8 cellular contexts compared by ENCODE assay signal in the genomic region with DNA sequence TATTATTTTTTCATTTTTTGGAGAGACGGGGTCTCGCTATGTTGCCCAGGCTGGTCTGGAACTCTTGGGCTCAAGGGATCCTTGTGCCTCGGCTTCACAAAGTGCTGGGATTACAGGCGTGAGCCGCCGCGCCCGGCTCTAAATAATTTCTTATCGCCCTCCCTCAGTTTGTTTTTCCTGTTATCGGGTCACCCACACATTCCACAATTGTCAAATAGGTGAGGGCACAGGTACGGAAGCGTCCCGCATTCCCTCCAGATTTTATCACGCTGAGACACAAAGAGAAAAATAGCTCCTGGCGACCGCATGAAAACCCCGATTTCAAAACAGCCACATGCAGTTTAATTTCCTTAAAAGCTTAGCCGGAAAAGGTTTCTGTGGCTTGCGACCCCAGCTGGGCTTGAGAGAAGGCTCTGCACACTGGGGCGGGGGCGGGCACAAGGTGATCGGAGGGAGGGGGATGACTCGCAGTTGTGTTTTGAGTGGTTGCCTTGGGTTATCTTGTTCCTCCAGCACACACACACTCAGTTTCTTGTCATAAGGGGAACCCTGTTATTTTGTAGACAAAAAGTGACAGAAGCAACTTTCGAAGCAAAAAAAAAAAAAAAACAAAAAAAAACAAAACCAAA. TPM values are rescaled to one million over a fixed set of nuclear protein-coding genes. Genes with fewer than 3 reads are reported as not detected.
A peak's percentile ranks its signal among the peaks of the same experiment; 100 is the strongest.
DNase-seq lines count a peak whose midpoint lies in the region; ATAC-seq and TF ChIP-seq lines count a peak whose summit lies in the region.

No MANE protein-coding gene starts in this region.

- H3K4me1 ChIP-seq in SJSA1 (replicated peaks), result peaks cover 10% of the 10 kb centered on the region
- H3K4me1 ChIP-seq in spleen, result peaks cover 13 to 70% (median 40%) of the 10 kb centered on the region in 6 donors

- peak overlapping the region; percentile 92 for H3K27ac Mint-ChIP-seq in activated naive CD4-positive, alpha-beta T cell treated with anti-CD3 and anti-CD28 coated beads for 36 hours

- no peaks in the 10 kb centered on the region for H3K27me3 Mint-ChIP-seq in activated naive CD4-positive, alpha-beta T cell treated with anti-CD3 and anti-CD28 coated beads for 36 hours (ENCODE audit: low read depth)

- intact Hi-C loops in activated naive CD4-positive, alpha-beta T cell treated with anti-CD3 and anti-CD28 coated beads for 36 hours (cut with micrococcal nuclease), result loop anchor here (1.0 to 10.0 kb wide), 8 partner anchors 64 to 1348 kb away; a partner anchor contains a TSS
- intact Hi-C loops in spleen (cut with DNase I; ENCODE audit: low total_unique reads), result no loop called here

- peak overlapping the region; percentile 95 for H3K4me3 Mint-ChIP-seq in activated naive CD4-positive, alpha-beta T cell treated with anti-CD3 and anti-CD28 coated beads for 36 hours

- H3K9me3 ChIP-seq in SJSA1 (replicated peaks) (no peaks in the 10 kb centered on the region), spleen (no peaks in the 10 kb centered on the region)

- 0 to 1% (median 1%) methylated on average over 24 of the region's 24 CpGs for WGBS in spleen, 5 donors

- no peak for TF ChIP-seq POLR2A in spleen (IDR thresholded peaks at IDR 0.05)

- no peak overlapping the region for H3K27ac ChIP-seq in SJSA1
- peak overlapping the region; percentile 84 to 98 (median 91) for H3K27ac ChIP-seq in spleen

- H3K36me3 ChIP-seq in SJSA1 (no peaks in the 10 kb centered on the region), spleen (no peaks in the 10 kb centered on the region)

- H3K4me3 ChIP-seq in SJSA1 (peak overlapping the region; percentile 43), spleen (peak overlapping the region; percentile 75 to 97 (median 85))

- DNase-seq in SJSA1 (ENCODE audit: low read depth in 1 of 2, low spot score in 2 of 2), result no peak
- peak; percentile 91 for DNase-seq in activated naive CD4-positive, alpha-beta T cell treated with anti-CD3 and anti-CD28 coated beads for 36 hours
- peak; percentile 40 for DNase-seq in iPS DF 19.7 (ENCODE audit: low read depth, low spot score)
- peak; percentile 88 for DNase-seq in spleen
- DNase-seq in H4 (ENCODE audit: low spot score), result no peak
- DNase-seq in superior temporal gyrus (ENCODE audit: extremely low spot score), result no peak

- H3K27me3 ChIP-seq in SJSA1 (replicated peaks), result peaks cover 80% of the 10 kb centered on the region
- H3K27me3 ChIP-seq in spleen (replicated peaks in 1 of 7), result peaks cover 0 to 27% (median 0%) of the 10 kb centered on the region in 7 donors

- ATAC-seq in GM19023 (IDR thresholded peaks at IDR 0.05; ENCODE audit: unreplicated experiment), result peak; percentile 35
- peak; percentile 25 for ATAC-seq in HG03097 (IDR thresholded peaks at IDR 0.05; ENCODE audit: low FRiP score, unreplicated experiment)

- peaks cover 1% of the 10 kb centered on the region for H3K9me3 Mint-ChIP-seq in activated naive CD4-positive, alpha-beta T cell treated with anti-CD3 and anti-CD28 coated beads for 36 hours

- CTCF ChIA-PET in activated naive CD4-positive, alpha-beta T cell treated with anti-CD3 and anti-CD28 coated beads for 36 hours (lab: Charles Lee), result interaction anchor here (0.5 to 6.6 kb wide), 14 partner anchors 8 to 180 kb away, joined by 3 to 93 read pairs (median 5); no protein-coding TSS in a partner anchor

- H3K4me1 Mint-ChIP-seq in activated naive CD4-positive, alpha-beta T cell treated with anti-CD3 and anti-CD28 coated beads for 36 hours (ENCODE audit: low read depth), result peaks cover 39% of the 10 kb centered on the region

- peaks cover 4% of the 10 kb centered on the region for H3K36me3 Mint-ChIP-seq in activated naive CD4-positive, alpha-beta T cell treated with anti-CD3 and anti-CD28 coated beads for 36 hours (ENCODE audit: low read depth)

- no peak for TF ChIP-seq CTCF in spleen (IDR thresholded peaks at IDR 0.05 in 8 of 11, conservative IDR thresholded peaks at IDR 0.05 in 3 of 11)

RNA-seq across cellular contexts. Expression of a gene that starts 0.7 kb away (rescaled TPM):
- 0.37 TPM in 1 of 2 replicates, not detected in the other for total RNA-seq in SJSA1 (2014; rRNA removed; shearing (Covaris generic))
- total RNA-seq in activated naive CD4-positive, alpha-beta T cell treated with anti-CD3 and anti-CD28 coated beads for 36 hours, result 10 to 100 TPM; 54.6 to 55.9 TPM
- 10 to 100 TPM; 49.1 to 83.6 (median 64.3) TPM for total RNA-seq in spleen
- 10 to 100 TPM in 2 of 3 donors, 1 to 10 TPM in 1; 9.3 to 14.8 (median 12.2) TPM for polyA plus RNA-seq in spleen
- total RNA-seq in H4 (2014; rRNA removed; shearing (Covaris generic)), result 3.6 and 4.0 TPM in 2 replicates

Comparison
In these comparisons a context has a peak if more than half of its experiments do, and no peak if none do; other contexts are left out.
1. DNase-seq: peak in activated naive CD4-positive, alpha-beta T cell treated with anti-CD3 and anti-CD28 coated beads for 36 hours (single experiment), iPS DF 19.7 (single experiment) and spleen (single experiment); none in SJSA1 (0 of 2), H4 (single experiment) and superior temporal gyrus (single experiment).